25 cellular contexts compared by ENCODE assay signal in the genomic region with DNA sequence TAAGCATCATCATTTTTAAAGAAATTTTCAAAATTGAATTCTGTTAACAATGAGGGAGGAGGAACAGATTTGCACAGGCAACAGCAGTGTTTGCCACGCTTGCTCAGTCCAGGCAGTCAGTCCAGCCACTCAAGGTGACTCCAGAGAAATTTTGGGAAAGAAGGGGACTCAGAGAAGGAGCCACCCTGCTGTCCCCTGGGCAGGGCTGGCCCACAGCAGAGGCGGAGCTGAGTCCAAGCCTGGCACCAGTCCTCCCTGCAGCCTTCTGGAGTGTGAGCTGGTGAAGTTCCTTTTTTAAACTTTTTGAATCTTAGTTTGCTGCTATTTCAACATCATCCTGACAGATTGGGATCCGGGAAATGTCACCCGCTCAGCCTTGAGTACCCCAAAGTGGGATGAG. TPM values are rescaled to one million over a fixed set of nuclear protein-coding genes. Genes with fewer than 3 reads are reported as not detected.
DNase-seq lines count a peak whose midpoint lies in the region; ATAC-seq, FAIRE-seq and TF ChIP-seq lines count a peak whose summit lies in the region.
"Had no signal": no experiment of that assay in that cellular context is flagged by ENCODE, and none has a peak within 500 bp of the region (broad histone marks: within the 10 kb centered on the region; RNA-seq: fewer than 3 reads in every experiment).

No MANE protein-coding gene starts in this region.

- WGBS in suprapubic skin = 59% methylated on average over 4 of the region's 4 CpGs
- WGBS in pancreas, 2 donors = 73 to 78% methylated on average over 4 of the region's 4 CpGs

- H3K36me3 Mint-ChIP-seq in nephron progenitor cell (ENCODE audit: low read depth) = no peaks in the 10 kb centered on the region
- H3K36me3 Mint-ChIP-seq: CD8-positive, alpha-beta T cell; IgD-negative memory B cell had no signal

- no peak overlapping the region for H3K27ac Mint-ChIP-seq in nephron progenitor cell
- H3K27ac Mint-ChIP-seq: CD8-positive, alpha-beta T cell; IgD-negative memory B cell had no signal

- TF ChIP-seq POLR2A in suprapubic skin (IDR thresholded peaks at IDR 0.05) = no peak

- H3K9me3 ChIP-seq in suprapubic skin = no peaks in the 10 kb centered on the region
- no peaks in the 10 kb centered on the region for H3K9me3 ChIP-seq in pancreas
- H3K9me3 ChIP-seq: BE2C, SK-N-SH had no signal

- TF ChIP-seq CTCF in suprapubic skin (IDR thresholded peaks at IDR 0.05) (no peak), nephron progenitor cell (IDR thresholded peaks at IDR 0.05) (no peak), pancreas (IDR thresholded peaks at IDR 0.05) (no peak)

- no peak for FAIRE-seq in pancreas (lab: Jason Lieb, UNC)
- FAIRE-seq: D721Med, HTR-8/SVneo had no signal

- intact Hi-C loops in pancreas (cut with DNase I) = no loop called here

- H3K4me3 Mint-ChIP-seq in nephron progenitor cell = no peak overlapping the region
- H3K4me3 Mint-ChIP-seq: CD8-positive, alpha-beta T cell; IgD-negative memory B cell had no signal

- no peak overlapping the region for H3K4me3 ChIP-seq in suprapubic skin
- no peak overlapping the region for H3K4me3 ChIP-seq in pancreas

- H3K4me1 ChIP-seq in suprapubic skin (peaks cover 50% of the 10 kb centered on the region), pancreas (peaks cover 0 to 24% (median 7%) of the 10 kb centered on the region in 3 donors)

- H3K36me3 ChIP-seq in suprapubic skin (no peaks in the 10 kb centered on the region), pancreas (no peaks in the 10 kb centered on the region)
- H3K36me3 ChIP-seq: BE2C had no signal

- H3K27me3 Mint-ChIP-seq in nephron progenitor cell (ENCODE audit: low read depth, poor library complexity) = peaks cover 20% of the 10 kb centered on the region
- H3K27me3 Mint-ChIP-seq: IgD-negative memory B cell had no signal

- no peak for TF ChIP-seq EP300 in suprapubic skin (IDR thresholded peaks at IDR 0.05)

- H3K4me1 Mint-ChIP-seq in nephron progenitor cell = peaks cover 6% of the 10 kb centered on the region
- H3K4me1 Mint-ChIP-seq: IgD-negative memory B cell had no signal

- DNase-seq in NOMO-1 (lab: John Stamatoyannopoulos, UW; ENCODE audit: unreplicated experiment in 2 of 2) (peak; percentile 13 to 19), NOMO-1 treated with dmso at 0.1 percent for 144 hours (lab: John Stamatoyannopoulos, UW; ENCODE audit: unreplicated experiment) (no peak), NOMO-1 treated with DMSO at 0.1 percent for 48 hours (lab: John Stamatoyannopoulos, UW; ENCODE audit: unreplicated experiment) (peak; percentile 23), fibroblast of gingiva (ENCODE audit: low read depth) (peak; percentile 10), suprapubic skin (ENCODE audit: low spot score in 2 of 2) (no peak), nephron progenitor cell (no peak), pancreas (no peak)
- DNase-seq: 8988T; BE2C; CD8-positive, alpha-beta T cell; DMS79; H7; Kasumi-1; NCI-H1417; NCI-H2029; NCI-H2171 treated with DMSO at 0.1 percent for 48 hours; NCI-H446 treated with DMSO at 0.1 percent for 48 hours; SHP77; SK-N-SH had no signal

- ATAC-seq in pancreas (no peak), HG03280 (IDR thresholded peaks at IDR 0.05; ENCODE audit: unreplicated experiment) (no peak)
- ATAC-seq: CD8-positive, alpha-beta T cell; Panc1 had no signal

- peak overlapping the region; percentile 26 for H3K27ac ChIP-seq in suprapubic skin
- no peak overlapping the region for H3K27ac ChIP-seq in pancreas
- H3K27ac ChIP-seq: HL-60 had no signal

- no peaks in the 10 kb centered on the region for H3K9me3 Mint-ChIP-seq in nephron progenitor cell
- H3K9me3 Mint-ChIP-seq: CD8-positive, alpha-beta T cell; IgD-negative memory B cell had no signal

- no peaks in the 10 kb centered on the region for H3K27me3 ChIP-seq in suprapubic skin
- no peaks in the 10 kb centered on the region for H3K27me3 ChIP-seq in pancreas
- H3K27me3 ChIP-seq: BE2C had no signal

RNA-seq across cellular contexts. Expression of gene SLC47A2, which starts 14.4 kb away (rescaled TPM):
- 1 to 10 TPM in 2 of 4 donors, under 1 TPM in 1, not detected in 1; 0.96 to 7.9 (median 2.5) TPM for total RNA-seq in suprapubic skin
- total RNA-seq in pancreas = not detected
- polyA plus RNA-seq in pancreas = not detected
- total RNA-seq: CD8-positive, alpha-beta T cell; H7 had no signal
- polyA plus RNA-seq: SK-N-SH had no signal

RNA-seq across cellular contexts. Expression of gene ALDH3A1, which starts 17.3 kb away (rescaled TPM):
- total RNA-seq in suprapubic skin (100 to 1,000 TPM in 2 of 4 donors, 10 to 100 TPM in 2; 41.7 to 128 (median 83.9) TPM), pancreas (under 1 TPM in 3 of 6 donors, not detected in 3; 0.20 to 0.51 (median 0.47) TPM)
- polyA plus RNA-seq in pancreas = under 1 TPM; 0.23 to 0.34 TPM
- total RNA-seq: CD8-positive, alpha-beta T cell had no signal
- polyA plus RNA-seq: IgD-negative memory B cell had no signal

Comparison
In these comparisons a context has a peak if more than half of its experiments do, and no peak if none do; other contexts are left out.
1. DNase-seq: peak in NOMO-1 (2 of 2), NOMO-1 treated with DMSO at 0.1 percent for 48 hours (single experiment) and fibroblast of gingiva (single experiment); none in NOMO-1 treated with dmso at 0.1 percent for 144 hours (single experiment), suprapubic skin (0 of 2), nephron progenitor cell (single experiment) and pancreas (0 of 6).
2. RNA of gene ALDH3A1, which starts 17.3 kb away (total RNA-seq): 41.7 to 128 TPM in suprapubic skin; 0.20 to 0.51 TPM in pancreas; every median in the first group is over 10 times any median in the second.